10 cellular contexts compared by ENCODE assay signal in the genomic region with DNA sequence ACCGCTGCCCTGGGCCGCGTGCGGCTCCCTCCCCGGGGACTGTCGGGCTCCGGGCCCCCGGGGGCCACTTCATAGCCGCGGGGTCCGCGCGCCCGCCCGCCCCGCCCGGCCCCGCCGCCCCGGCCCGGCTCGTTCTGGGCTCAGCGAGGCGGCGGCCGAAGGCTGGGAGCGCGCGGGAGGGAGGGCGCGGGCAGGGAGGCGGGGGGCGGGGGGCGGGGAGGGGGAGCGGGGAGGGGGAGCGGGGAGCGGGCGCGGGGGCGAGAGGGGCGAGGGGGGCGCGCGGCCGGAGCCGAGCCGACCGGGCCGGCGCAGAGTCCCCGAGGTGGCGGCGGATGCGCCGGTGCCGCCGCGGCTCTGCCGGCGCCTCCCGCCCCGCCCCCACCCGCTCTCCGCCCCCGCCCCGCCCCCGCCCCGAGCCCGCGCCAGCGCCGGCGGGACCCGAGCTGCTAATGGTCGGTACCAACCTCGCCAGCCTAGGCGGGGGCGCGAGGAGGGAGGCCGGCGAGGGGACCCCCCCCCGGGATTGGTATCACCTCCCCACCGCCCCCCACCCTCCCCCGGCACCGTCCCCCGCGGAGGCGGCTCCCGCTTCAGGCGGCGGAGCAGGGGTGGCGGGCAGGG. TPM values are rescaled to one million over a fixed set of nuclear protein-coding genes. Genes with fewer than 3 reads are reported as not detected.
DNase-seq lines count a peak whose midpoint lies in the region; TF ChIP-seq lines count a peak whose summit lies in the region.
"Had no signal": no experiment of that assay in that cellular context is flagged by ENCODE, and none has a peak within 500 bp of the region (broad histone marks: within the 10 kb centered on the region; RNA-seq: fewer than 3 reads in every experiment).

A gene with protein sequence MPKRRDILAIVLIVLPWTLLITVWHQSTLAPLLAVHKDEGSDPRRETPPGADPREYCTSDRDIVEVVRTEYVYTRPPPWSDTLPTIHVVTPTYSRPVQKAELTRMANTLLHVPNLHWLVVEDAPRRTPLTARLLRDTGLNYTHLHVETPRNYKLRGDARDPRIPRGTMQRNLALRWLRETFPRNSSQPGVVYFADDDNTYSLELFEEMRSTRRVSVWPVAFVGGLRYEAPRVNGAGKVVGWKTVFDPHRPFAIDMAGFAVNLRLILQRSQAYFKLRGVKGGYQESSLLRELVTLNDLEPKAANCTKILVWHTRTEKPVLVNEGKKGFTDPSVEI (minus strand): TSS at position 356 of the 621 bp plus-strand sequence. CDS start 24,583 bp downstream, outside the sequence.

- TF ChIP-seq CTCF in foreskin fibroblast (IDR thresholded peaks at IDR 0.05; ENCODE audit: low read depth, low read length), result no peak

- CTCF ChIA-PET in activated naive CD4-positive, alpha-beta T cell treated with anti-CD3 and anti-CD28 coated beads, Interleukin-2, amount 10 ng/mL, durations not matched to agents 7 days and 5 days (lab: Charles Lee), result no interaction called here

- H3K9me3 ChIP-seq in thymus (ENCODE audit: control insufficient read depth), result no peaks in the 10 kb centered on the region

- H3K4me3 Mint-ChIP-seq in activated T-cell treated with anti-CD3 and anti-CD28 coated beads, Interleukin-2, amount 50 U/mL, for 24 hours, result peak within 1 kb of the TSS; percentile 65
- H3K4me3 Mint-ChIP-seq in activated naive CD4-positive, alpha-beta T cell treated with anti-CD3 and anti-CD28 coated beads, Interleukin-2, amount 10 ng/mL, durations not matched to agents 7 days and 5 days, result peak within 1 kb of the TSS; percentile 52
- H3K4me3 Mint-ChIP-seq: HFFc6 had no signal

- 2% methylated on average over 61 of the region's 92 CpGs for WGBS in thymus

- DNase-seq in activated T-cell treated with anti-CD3 and anti-CD28 coated beads, Interleukin-2, amount 50 U/mL, for 24 hours, result no peak
- DNase-seq in activated T-cell treated with anti-CD3 and anti-CD28 coated beads, Interleukin-2, amount 50 U/mL, for 48 hours, result no peak
- DNase-seq in activated naive CD4-positive, alpha-beta T cell treated with anti-CD3 and anti-CD28 coated beads, Interleukin-2, amount 10 ng/mL, durations not matched to agents 7 days and 5 days, result peak; percentile 26
- DNase-seq in hippocampal formation (lab: John Stamatoyannopoulos, UW) (no peak), H4 (ENCODE audit: low spot score) (no peak), foreskin fibroblast (no peak)
- DNase-seq: DND-41, HFFc6 had no signal

- H3K27me3 Mint-ChIP-seq in activated T-cell treated with anti-CD3 and anti-CD28 coated beads, Interleukin-2, amount 50 U/mL, for 24 hours, result peaks cover 70% of the 10 kb centered on the region
- peaks cover 86% of the 10 kb centered on the region for H3K27me3 Mint-ChIP-seq in activated naive CD4-positive, alpha-beta T cell treated with anti-CD3 and anti-CD28 coated beads, Interleukin-2, amount 10 ng/mL, durations not matched to agents 7 days and 5 days

- no peaks in the 10 kb centered on the region for H3K27me3 ChIP-seq in layer of hippocampus (ENCODE audit: control insufficient read depth, insufficient read depth, low read length)
- peaks cover 54% of the 10 kb centered on the region for H3K27me3 ChIP-seq in thymus (ENCODE audit: control insufficient read depth, insufficient read depth)

- H3K27ac ChIP-seq in layer of hippocampus (ENCODE audit: low read depth, low read length) (peak within 1 kb of the TSS; percentile 95), thymus (ENCODE audit: low read depth) (no peak within 1 kb of the TSS)

- no peaks in the 10 kb centered on the region for H3K4me1 ChIP-seq in thymus (ENCODE audit: control insufficient read depth, insufficient read depth, low read length)

- peaks cover 15% of the 10 kb centered on the region for H3K4me1 Mint-ChIP-seq in activated T-cell treated with anti-CD3 and anti-CD28 coated beads, Interleukin-2, amount 50 U/mL, for 24 hours (ENCODE audit: low read depth)
- H3K4me1 Mint-ChIP-seq in activated naive CD4-positive, alpha-beta T cell treated with anti-CD3 and anti-CD28 coated beads, Interleukin-2, amount 10 ng/mL, durations not matched to agents 7 days and 5 days, result peaks cover 11% of the 10 kb centered on the region

- peak within 1 kb of the TSS; percentile 36 for H3K4me3 ChIP-seq in thymus (ENCODE audit: low read length)
- H3K4me3 ChIP-seq in foreskin fibroblast (ENCODE audit: low read depth in 1 of 2, low read length in 2 of 2), result no peak within 1 kb of the TSS

- H3K36me3 ChIP-seq in thymus (ENCODE audit: control insufficient read depth, insufficient read depth), result no peaks in the 10 kb centered on the region

- no peaks in the 10 kb centered on the region for H3K9me3 Mint-ChIP-seq in activated T-cell treated with anti-CD3 and anti-CD28 coated beads, Interleukin-2, amount 50 U/mL, for 24 hours
- no peaks in the 10 kb centered on the region for H3K9me3 Mint-ChIP-seq in activated naive CD4-positive, alpha-beta T cell treated with anti-CD3 and anti-CD28 coated beads, Interleukin-2, amount 10 ng/mL, durations not matched to agents 7 days and 5 days

- no peak within 1 kb of the TSS for H3K27ac Mint-ChIP-seq in activated T-cell treated with anti-CD3 and anti-CD28 coated beads, Interleukin-2, amount 50 U/mL, for 24 hours
- H3K27ac Mint-ChIP-seq in activated naive CD4-positive, alpha-beta T cell treated with anti-CD3 and anti-CD28 coated beads, Interleukin-2, amount 10 ng/mL, durations not matched to agents 7 days and 5 days, result no peak within 1 kb of the TSS
- H3K27ac Mint-ChIP-seq: HFFc6 had no signal

- no peaks in the 10 kb centered on the region for H3K36me3 Mint-ChIP-seq in activated T-cell treated with anti-CD3 and anti-CD28 coated beads, Interleukin-2, amount 50 U/mL, for 24 hours (ENCODE audit: low read depth)
- H3K36me3 Mint-ChIP-seq in activated naive CD4-positive, alpha-beta T cell treated with anti-CD3 and anti-CD28 coated beads, Interleukin-2, amount 10 ng/mL, durations not matched to agents 7 days and 5 days, result no peaks in the 10 kb centered on the region

RNA-seq across cellular contexts. Expression of the gene that starts here (rescaled TPM):
- 0.43 TPM for polyA plus RNA-seq in thymus
- 2.2 and 2.6 TPM in 2 replicates for total RNA-seq in H4 (2014; rRNA removed; shearing (Covaris generic))
- total RNA-seq: HFFc6 had no signal
